In genomic region chr17:12290207-12290606, GRCh38 we compare ENCODE assay signal across 20 cellular contexts.
DNase-seq lines count a peak whose midpoint lies in the region; ATAC-seq and TF ChIP-seq lines count a peak whose summit lies in the region.
"Had no signal": no experiment of that assay in that cellular context is flagged by ENCODE, and none has a peak within 500 bp of the region (broad histone marks: within the 10 kb centered on the region; RNA-seq: fewer than 3 reads in every experiment).

No MANE protein-coding gene starts in this region.

- H3K4me2 ChIP-seq in osteoblast (ENCODE audit: insufficient read depth, low read length) = no peak overlapping the region
- H3K4me2 ChIP-seq: A549; BLaER1 treated with 17β-estradiol and CSF1 and Interleukin-3, amounts not matched to agents 10 nM and 100 nM had no signal

- peak; percentile 74 for ATAC-seq in aorta (ENCODE audit: low FRiP score)
- ATAC-seq: A549; CD8-positive, alpha-beta T cell had no signal

- H3K9me3 Mint-ChIP-seq in activated CD4-positive, alpha-beta T cell treated with anti-CD3 and anti-CD28 coated beads, Interleukin-2, amount 10 ng/mL, durations not matched to agents 24 days and 14 days = peaks cover 14% of the 10 kb centered on the region
- peaks cover 8% of the 10 kb centered on the region for H3K9me3 Mint-ChIP-seq in activated CD4-positive, alpha-beta T cell treated with anti-CD3 and anti-CD28 coated beads, Interleukin-2, amount 10 ng/mL, durations not matched to agents 7 days and 5 days
- H3K9me3 Mint-ChIP-seq: CD8-positive, alpha-beta T cell had no signal

- no peaks in the 10 kb centered on the region for H3K79me2 ChIP-seq in osteoblast (ENCODE audit: insufficient read depth, low read length)

- no peak for TF ChIP-seq CTCF in tibial artery (IDR thresholded peaks at IDR 0.05)
- no peak for TF ChIP-seq CTCF in osteoblast (IDR thresholded peaks at IDR 0.05; ENCODE audit: extremely low read depth, low read depth, low read length)
- no peak for TF ChIP-seq CTCF in GM13976 (IDR thresholded peaks at IDR 0.05; ENCODE audit: borderline replicate concordance, control extremely low read depth, extremely low read depth, insufficient read depth, missing control alignments)

- no peak overlapping the region for H2AFZ ChIP-seq in osteoblast (ENCODE audit: low read length)

- H3K36me3 ChIP-seq in tibial artery (no peaks in the 10 kb centered on the region), aorta (ENCODE audit: control insufficient read depth in 1 of 2, insufficient read depth in 2 of 2, low read length in 1 of 2) (no peaks in the 10 kb centered on the region), osteoblast (ENCODE audit: insufficient read depth, low read length) (no peaks in the 10 kb centered on the region)
- H3K36me3 ChIP-seq: BLaER1 treated with 17β-estradiol and CSF1 and Interleukin-3, amounts not matched to agents 10 nM and 100 nM had no signal

- DNase-seq in activated CD4-positive, alpha-beta T cell treated with anti-CD3 and anti-CD28 coated beads, Interleukin-2, amount 10 ng/mL, durations not matched to agents 24 days and 14 days = peak; percentile 19
- DNase-seq in activated CD4-positive, alpha-beta T cell treated with anti-CD3 and anti-CD28 coated beads, Interleukin-2, amount 10 ng/mL, durations not matched to agents 7 days and 5 days = no peak
- DNase-seq in posterior vena cava (ENCODE audit: low spot score) (peak; percentile 85), tibial artery (no peak), aorta (peak; percentile 74 to 87), osteoblast (ENCODE audit: insufficient read length, low spot score, missing footprints) (no peak), GM13976 (ENCODE audit: low spot score) (no peak), globus pallidus (ENCODE audit: low spot score) (no peak)
- DNase-seq: AML-193; Caco-2; Calu3; CD4-positive, alpha-beta T cell; CD8-positive, alpha-beta T cell; DMS79 treated with DMSO at 0.1 percent for 48 hours; GF-D8 had no signal

- no peak overlapping the region for H3K4me3 ChIP-seq in tibial artery
- no peak overlapping the region for H3K4me3 ChIP-seq in aorta (ENCODE audit: low read length in 2 of 2)
- H3K4me3 ChIP-seq in osteoblast (ENCODE audit: insufficient read depth, low read length) = no peak overlapping the region
- H3K4me3 ChIP-seq: A549; BLaER1 treated with 17β-estradiol and CSF1 and Interleukin-3, amounts not matched to agents 10 nM and 100 nM had no signal

- H3K27me3 Mint-ChIP-seq in activated CD4-positive, alpha-beta T cell treated with anti-CD3 and anti-CD28 coated beads, Interleukin-2, amount 10 ng/mL, durations not matched to agents 24 days and 14 days = no peaks in the 10 kb centered on the region
- H3K27me3 Mint-ChIP-seq in activated CD4-positive, alpha-beta T cell treated with anti-CD3 and anti-CD28 coated beads, Interleukin-2, amount 10 ng/mL, durations not matched to agents 7 days and 5 days = no peaks in the 10 kb centered on the region
- H3K27me3 Mint-ChIP-seq: B cell; CD4-positive, alpha-beta T cell had no signal

- H4K20me1 ChIP-seq in osteoblast (ENCODE audit: insufficient read depth, low read length) = no peaks in the 10 kb centered on the region
- H4K20me1 ChIP-seq: BLaER1 treated with 17β-estradiol and CSF1 and Interleukin-3, amounts not matched to agents 10 nM and 100 nM had no signal

- H3K27ac ChIP-seq in tibial artery (peak overlapping the region; percentile 42 to 55), aorta (ENCODE audit: low read depth in 1 of 2, low read length in 2 of 2) (peak overlapping the region; percentile 29 to 79), osteoblast (ENCODE audit: low read depth, low read length) (no peak overlapping the region)
- H3K27ac ChIP-seq: 22Rv1; A549; BLaER1 treated with 17β-estradiol and CSF1 and Interleukin-3, amounts not matched to agents 10 nM and 100 nM; C4-2B had no signal

- H3K36me3 Mint-ChIP-seq in activated CD4-positive, alpha-beta T cell treated with anti-CD3 and anti-CD28 coated beads, Interleukin-2, amount 10 ng/mL, durations not matched to agents 24 days and 14 days (ENCODE audit: low read depth) = no peaks in the 10 kb centered on the region
- H3K36me3 Mint-ChIP-seq in activated CD4-positive, alpha-beta T cell treated with anti-CD3 and anti-CD28 coated beads, Interleukin-2, amount 10 ng/mL, durations not matched to agents 7 days and 5 days (ENCODE audit: low read depth) = no peaks in the 10 kb centered on the region
- H3K36me3 Mint-ChIP-seq: CD8-positive, alpha-beta T cell had no signal

- H3K4me3 Mint-ChIP-seq in activated CD4-positive, alpha-beta T cell treated with anti-CD3 and anti-CD28 coated beads, Interleukin-2, amount 10 ng/mL, durations not matched to agents 24 days and 14 days = no peak overlapping the region
- H3K4me3 Mint-ChIP-seq in activated CD4-positive, alpha-beta T cell treated with anti-CD3 and anti-CD28 coated beads, Interleukin-2, amount 10 ng/mL, durations not matched to agents 7 days and 5 days = no peak overlapping the region
- H3K4me3 Mint-ChIP-seq: B cell; CD4-positive, alpha-beta T cell; CD8-positive, alpha-beta T cell had no signal

- H3K4me1 Mint-ChIP-seq in activated CD4-positive, alpha-beta T cell treated with anti-CD3 and anti-CD28 coated beads, Interleukin-2, amount 10 ng/mL, durations not matched to agents 24 days and 14 days = no peaks in the 10 kb centered on the region
- H3K4me1 Mint-ChIP-seq in activated CD4-positive, alpha-beta T cell treated with anti-CD3 and anti-CD28 coated beads, Interleukin-2, amount 10 ng/mL, durations not matched to agents 7 days and 5 days = no peaks in the 10 kb centered on the region
- H3K4me1 Mint-ChIP-seq: B cell had no signal

- POLR2A ChIA-PET in activated CD4-positive, alpha-beta T cell treated with anti-CD3 and anti-CD28 coated beads, Interleukin-2, amount 10 ng/mL, durations not matched to agents 7 days and 5 days (lab: Charles Lee) = interaction anchor here (0.6 kb wide), 1 partner anchor 101 kb away, joined by 3 read pairs; no protein-coding TSS in a partner anchor

- CTCF ChIA-PET in activated CD4-positive, alpha-beta T cell treated with anti-CD3 and anti-CD28 coated beads, Interleukin-2, amount 10 ng/mL, durations not matched to agents 7 days and 5 days (lab: Charles Lee) = interaction anchor here (1.5 kb wide), 1 partner anchor 11 kb away, joined by 3 read pairs; no protein-coding TSS in a partner anchor

- intact Hi-C loops in activated CD4-positive, alpha-beta T cell treated with anti-CD3 and anti-CD28 coated beads, Interleukin-2, amount 10 ng/mL, durations not matched to agents 24 days and 14 days (cut with micrococcal nuclease) = no loop called here
- intact Hi-C loops in posterior vena cava (cut with DNase I) = no loop called here
- intact Hi-C loops in tibial artery (cut with DNase I; ENCODE audit: low total_unique reads) = no loop called here
- intact Hi-C loops in aorta (cut with DNase I) = loop anchor here in 1 of 2 donors (5.0 kb wide), 1 partner anchor 72 kb away; no protein-coding TSS in a partner anchor

- 2 to 5% methylated on average over 6 of the region's 6 CpGs for WGBS in aorta, 2 donors

- H3K9me3 ChIP-seq in tibial artery (no peaks in the 10 kb centered on the region), aorta (ENCODE audit: control insufficient read depth, low read length) (no peaks in the 10 kb centered on the region), osteoblast (ENCODE audit: low read depth, low read length) (no peaks in the 10 kb centered on the region)
- H3K9me3 ChIP-seq: A549, Caco-2 had no signal

- H3K4me1 ChIP-seq in tibial artery (peaks cover 0 to 12% (median 7%) of the 10 kb centered on the region in 4 donors), aorta (ENCODE audit: control insufficient read depth in 1 of 2, insufficient read depth in 2 of 2, low read length in 2 of 2) (peaks cover 0 to 3% of the 10 kb centered on the region in 2 donors), osteoblast (ENCODE audit: insufficient read depth, low read length) (no peaks in the 10 kb centered on the region)
- H3K4me1 ChIP-seq: BLaER1 treated with 17β-estradiol and CSF1 and Interleukin-3, amounts not matched to agents 10 nM and 100 nM; Caco-2 had no signal

- no peak overlapping the region for H3K27ac Mint-ChIP-seq in activated CD4-positive, alpha-beta T cell treated with anti-CD3 and anti-CD28 coated beads, Interleukin-2, amount 10 ng/mL, durations not matched to agents 24 days and 14 days
- no peak overlapping the region for H3K27ac Mint-ChIP-seq in activated CD4-positive, alpha-beta T cell treated with anti-CD3 and anti-CD28 coated beads, Interleukin-2, amount 10 ng/mL, durations not matched to agents 7 days and 5 days
- H3K27ac Mint-ChIP-seq: B cell; CD4-positive, alpha-beta T cell; CD8-positive, alpha-beta T cell had no signal

- in situ Hi-C loops in GM13976 (cut with MboI; ENCODE audit: low sequenced_read_pairs, unreplicated experiment) = no loop called here

- H3K27me3 ChIP-seq in tibial artery = no peaks in the 10 kb centered on the region
- no peaks in the 10 kb centered on the region for H3K27me3 ChIP-seq in aorta (ENCODE audit: control insufficient read depth in 1 of 2, insufficient read depth in 2 of 2, low read length in 1 of 2)
- H3K27me3 ChIP-seq in osteoblast (ENCODE audit: insufficient read depth, low read length) = no peaks in the 10 kb centered on the region
- H3K27me3 ChIP-seq: BLaER1 treated with 17β-estradiol and CSF1 and Interleukin-3, amounts not matched to agents 10 nM and 100 nM had no signal

Comparison
In these comparisons a context has a peak if more than half of its experiments do, and no peak if none do; other contexts are left out.
1. DNase-seq: peak in activated CD4-positive, alpha-beta T cell treated with anti-CD3 and anti-CD28 coated beads, Interleukin-2, amount 10 ng/mL, durations not matched to agents 24 days and 14 days (single experiment), posterior vena cava (single experiment) and aorta (2 of 2); none in activated CD4-positive, alpha-beta T cell treated with anti-CD3 and anti-CD28 coated beads, Interleukin-2, amount 10 ng/mL, durations not matched to agents 7 days and 5 days (single experiment), tibial artery (0 of 2), osteoblast (single experiment), GM13976 (single experiment) and globus pallidus (single experiment).